25 cellular contexts compared by ENCODE assay signal in genomic region chr1:9596419-9597123, GRCh38. TPM values are rescaled to one million over a fixed set of nuclear protein-coding genes. Genes with fewer than 3 reads are reported as not detected.
DNase-seq lines count a peak whose midpoint lies in the region; ATAC-seq and FAIRE-seq lines count a peak whose summit lies in the region.
"Had no signal": no experiment of that assay in that cellular context is flagged by ENCODE, and none has a peak within 500 bp of the region (broad histone marks: within the 10 kb centered on the region; RNA-seq: fewer than 3 reads in every experiment).

No MANE protein-coding gene starts in this region.

- no peaks in the 10 kb centered on the region for H3K27me3 ChIP-seq in small intestine (ENCODE audit: control insufficient read depth in 2 of 2, insufficient read depth in 2 of 2, low read length in 2 of 2)
- H3K27me3 ChIP-seq: SJSA1 had no signal

- intact Hi-C loops in left cardiac atrium (cut with DNase I) = no loop called here

- no peak overlapping the region for H3K27ac ChIP-seq in small intestine (ENCODE audit: low read depth in 1 of 2, low read length in 1 of 2)
- H3K27ac ChIP-seq: SJSA1, skin epidermis had no signal

- DNase-seq in NCI-H82 (lab: John Stamatoyannopoulos, UW) (peak; percentile 44), NCI-H82 treated with DMSO at 0.1 percent for 48 hours (lab: John Stamatoyannopoulos, UW; ENCODE audit: unreplicated experiment) (no peak), NCI-H2171 treated with DMSO at 0.1 percent for 48 hours (lab: John Stamatoyannopoulos, UW) (peak; percentile 53), left cardiac atrium (no peak), small intestine (peak; percentile 83), ureter (ENCODE audit: low spot score) (no peak), retina (no peak), NCI-H748 (lab: John Stamatoyannopoulos, UW; ENCODE audit: unreplicated experiment) (no peak)
- DNase-seq: activated CD4-positive, alpha-beta T cell treated with anti-CD3 and anti-CD28 coated beads, Interleukin-2, amount 10 ng/mL, durations not matched to agents 7 days and 5 days; activated naive CD8-positive, alpha-beta T cell treated with anti-CD3 and anti-CD28 coated beads, Interleukin-2, amount 50 U/mL, for 24 hours; activated T-cell treated with anti-CD3 and anti-CD28 coated beads for 4 hours; cerebellar nuclear complex; foreskin melanocyte; immature natural killer cell; MM.1S; NCI-H2081 treated with DMSO at 0.1 percent for 48 hours; nucleus accumbens; stimulated activated naive CD4-positive, alpha-beta T cell treated with Interleukin-2 at 50 U/mL for 16 hours had no signal

- no peaks in the 10 kb centered on the region for H3K9me3 ChIP-seq in small intestine (ENCODE audit: control insufficient read depth, low read depth)
- H3K9me3 ChIP-seq: SJSA1 had no signal

- peak; percentile 3 to 19 for ATAC-seq in left cardiac atrium
- ATAC-seq: activated naive CD8-positive, alpha-beta T cell treated with anti-CD3 and anti-CD28 coated beads, Interleukin-2, amount 50 U/mL, for 24 hours had no signal

- H3K4me3 ChIP-seq in small intestine (ENCODE audit: low read depth in 1 of 2, low read length in 2 of 2) = no peak overlapping the region
- H3K4me3 ChIP-seq: SJSA1, skin epidermis had no signal

- 76 to 85% (median 82%) methylated on average over 27 of the region's 27 CpGs for WGBS in small intestine, 3 donors

- peaks cover 0 to 4% of the 10 kb centered on the region in 2 donors for H3K4me1 ChIP-seq in small intestine (ENCODE audit: control insufficient read depth in 2 of 2, insufficient read depth in 1 of 2, low read depth in 1 of 2, low read length in 1 of 2)

- H3K36me3 ChIP-seq in small intestine (ENCODE audit: control insufficient read depth in 2 of 2, insufficient read depth in 2 of 2, low read length in 2 of 2) = peaks cover 0 to 3% of the 10 kb centered on the region in 2 donors

- FAIRE-seq in small intestine (lab: Jason Lieb, UNC) = no peak
- FAIRE-seq: endometrium, GM12892, H1, HTR-8/SVneo, TTC549 had no signal

RNA-seq across cellular contexts. Expression of gene TMEM201, which starts 7.9 kb away (rescaled TPM):
- total RNA-seq in left cardiac atrium = 10 to 100 TPM; 18.5 to 21.2 TPM
- polyA plus RNA-seq in small intestine = 1 to 10 TPM in 2 of 3 donors, under 1 TPM in 1; 0.67 to 6.0 (median 1.4) TPM
- 21.0 TPM for total RNA-seq in ureter

RNA-seq across cellular contexts. Expression of gene PIK3CD, which starts 55.0 kb away (rescaled TPM):
- 1 to 10 TPM; 4.4 to 7.4 TPM for total RNA-seq in left cardiac atrium
- polyA plus RNA-seq in small intestine = 1 to 10 TPM; 1.8 to 3.6 (median 3.5) TPM
- 7.7 TPM for total RNA-seq in ureter

RNA-seq across cellular contexts. Expression of gene SLC25A33, which starts 57.3 kb away (rescaled TPM):
- total RNA-seq in left cardiac atrium (1 to 10 TPM; 7.2 to 8.8 TPM), ureter (3.9 TPM)
- polyA plus RNA-seq in small intestine = 1 to 10 TPM; 2.7 to 5.5 (median 3.0) TPM

Comparison
In these comparisons a context has a peak if more than half of its experiments do, and no peak if none do; other contexts are left out.
1. DNase-seq: peak in NCI-H82 (single experiment), NCI-H2171 treated with DMSO at 0.1 percent for 48 hours (single experiment) and small intestine (single experiment); none in NCI-H82 treated with DMSO at 0.1 percent for 48 hours (single experiment), left cardiac atrium (single experiment), ureter (single experiment), retina (single experiment) and NCI-H748 (single experiment).